ENCODE assay signal across 9 cellular contexts in the genomic region with DNA sequence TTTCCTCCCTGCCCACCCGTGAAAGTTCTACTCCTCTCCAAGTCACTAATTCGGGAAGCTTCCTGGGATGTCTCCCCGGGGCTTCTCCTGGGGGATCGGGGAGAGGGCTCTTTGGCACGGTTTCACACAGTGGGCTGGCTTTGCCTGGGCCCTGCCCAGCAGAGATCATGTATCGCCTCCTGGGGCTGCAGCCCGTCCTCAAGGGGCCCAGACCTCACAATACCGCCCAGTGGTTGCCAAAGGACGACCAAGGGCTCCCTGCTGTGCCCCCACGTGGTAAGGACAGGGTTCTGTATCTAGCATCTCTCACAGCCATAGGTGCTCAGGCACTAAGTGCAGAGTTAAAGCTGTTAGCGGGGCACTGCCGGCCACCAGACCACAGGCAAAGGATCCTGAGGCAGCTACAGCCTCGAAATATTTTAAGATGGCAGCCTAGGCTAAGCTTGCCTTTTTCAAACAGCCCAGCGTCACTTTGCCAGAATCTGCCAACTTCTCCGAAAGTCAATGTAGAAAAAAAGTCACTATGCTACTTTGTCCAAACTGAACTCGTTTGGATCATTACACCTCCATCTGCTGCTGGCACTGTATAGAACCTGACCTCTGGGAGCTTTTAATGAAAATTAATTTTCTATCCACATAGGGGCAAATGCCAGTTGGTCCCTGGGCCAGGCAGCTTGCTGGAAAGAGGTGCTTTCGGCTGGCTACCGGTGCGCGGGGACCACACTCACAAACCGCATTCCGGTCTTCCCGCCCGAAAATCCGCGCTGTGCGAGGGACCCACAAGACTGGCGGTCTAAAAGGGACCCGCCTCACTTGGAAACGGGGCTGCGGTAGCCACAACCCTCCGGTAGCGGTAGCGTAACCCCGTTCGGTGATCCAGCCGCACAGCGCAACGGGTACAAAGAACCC. TPM values are rescaled to one million over a fixed set of nuclear protein-coding genes. Genes with fewer than 3 reads are reported as not detected.
DNase-seq lines count a peak whose midpoint lies in the region; ATAC-seq, FAIRE-seq and TF ChIP-seq lines count a peak whose summit lies in the region.
"Had no signal": no experiment of that assay in that cellular context is flagged by ENCODE, and none has a peak within 500 bp of the region (broad histone marks: within the 10 kb centered on the region; RNA-seq: fewer than 3 reads in every experiment).

No MANE protein-coding gene starts in this region.

- CTCF ChIA-PET in A673 (lab: Charles Lee) (no interaction called here), HepG2 (lab: Yijun Ruan, JAX; ENCODE audit: low intra/inter-chr PET ratio, low total read pairs) (no interaction called here)

- POLR2A ChIA-PET in A673 (lab: Charles Lee; ENCODE audit: low non-redundant PET): interaction anchor here (0.6 kb wide), 1 partner anchor 508 kb away, joined by 3 read pairs; no protein-coding TSS in a partner anchor
- POLR2A ChIA-PET in HepG2 (lab: Yijun Ruan, JAX): interaction anchor here (0.9 to 1.8 kb wide), 3 partner anchors 9 to 14 kb away, joined by 3 to 6 read pairs (median 6); no protein-coding TSS in a partner anchor

- no peak overlapping the region for H2AFZ ChIP-seq in HepG2 (ENCODE audit: low read length)

- TF ChIP-seq POLR2A in HepG2 (IDR thresholded peaks at IDR 0.05; ENCODE audit: insufficient read depth in 1 of 2, low read depth in 2 of 2, low read length in 2 of 2): no peak

- peaks cover 70% of the 10 kb centered on the region for H3K79me2 ChIP-seq in HepG2 (ENCODE audit: insufficient read depth, low read length)

- DNase-seq in A673 (ENCODE audit: low spot score): peak; percentile 56
- DNase-seq in HepG2 (ENCODE audit: low spot score): peak; percentile 70
- no peak for DNase-seq in SW480 (ENCODE audit: low spot score)
- no peak for DNase-seq in medulla oblongata (ENCODE audit: extremely low spot score)
- DNase-seq: activated naive CD4-positive, alpha-beta T cell treated with anti-CD3 and anti-CD28 coated beads, Interleukin-2, amount 10 ng/mL, durations not matched to agents 7 days and 5 days had no signal

- TF ChIP-seq EP300 in HepG2 (IDR thresholded peaks at IDR 0.05; ENCODE audit: low read depth in 2 of 2, low read length in 2 of 2): no peak
- no peak for TF ChIP-seq EP300 in HepG2 (CRISPR knock-in tag; IDR thresholded peaks at IDR 0.05; ENCODE audit: borderline replicate concordance)

- peak overlapping the region; percentile 36 for H3K27ac ChIP-seq in A673 (ENCODE audit: low read depth, low read length, poor library complexity, severe bottlenecking)
- H3K27ac ChIP-seq in VCaP: peak overlapping the region; percentile 99
- peak overlapping the region; percentile 27 for H3K27ac ChIP-seq in HepG2 (ENCODE audit: extremely low read length, insufficient read depth, low read length)

- 86% methylated on average over 39 of the region's 39 CpGs for WGBS in HepG2 (ENCODE audit: low lambda C conversion rate)

- ATAC-seq in HepG2: peak; percentile 90
- ATAC-seq in GM18520 (IDR thresholded peaks at IDR 0.05; ENCODE audit: unreplicated experiment): no peak
- no peak for ATAC-seq in GM21619 (IDR thresholded peaks at IDR 0.05; ENCODE audit: unreplicated experiment)

- H3K4me1 ChIP-seq in A673 (ENCODE audit: insufficient read depth, low read length, poor library complexity, severe bottlenecking) (peaks cover 26% of the 10 kb centered on the region), HepG2 (ENCODE audit: insufficient read depth, low read length) (peaks cover 47% of the 10 kb centered on the region)

- TF ChIP-seq CTCF in A673 (conservative IDR thresholded peaks at IDR 0.05; ENCODE audit: low read depth, low read length) (no peak), LNCAP (IDR thresholded peaks at IDR 0.05) (peak; percentile 20; the same call in 1 of the 2 replicates), VCaP (conservative IDR thresholded peaks at IDR 0.05) (peak; percentile 50), HepG2 (CRISPR knock-in tag; IDR thresholded peaks at IDR 0.05) (peak; percentile 67)

- peak; percentile 40 for FAIRE-seq in HepG2 (lab: Jason Lieb, UNC)

- H3K36me3 ChIP-seq in A673 (ENCODE audit: insufficient read depth, low read length, poor library complexity, severe bottlenecking) (no peaks in the 10 kb centered on the region), HepG2 (replicated peaks in 1 of 2; ENCODE audit: control insufficient read depth in 1 of 2, insufficient read depth in 2 of 2, low read length in 2 of 2) (peaks cover 14 to 43% of the 10 kb centered on the region in 2 experiments)

- 0 out of 2 replicates have a peak overlapping the region, but pooled peaks have one; percentile 0 for H3K4me2 ChIP-seq in HepG2 (ENCODE audit: low read depth, low read length)

- H3K27me3 ChIP-seq in A673 (replicated peaks; ENCODE audit: insufficient read depth, low read depth, low read length, poor library complexity) (no peaks in the 10 kb centered on the region), HepG2 (ENCODE audit: control insufficient read depth in 1 of 2, insufficient read depth in 2 of 2, low read length in 2 of 2) (no peaks in the 10 kb centered on the region)

- no peaks in the 10 kb centered on the region for H3K9me3 ChIP-seq in A673 (ENCODE audit: low read depth, low read length, poor library complexity, severe bottlenecking)
- no peaks in the 10 kb centered on the region for H3K9me3 ChIP-seq in HepG2 (ENCODE audit: low read length)

- BruUV-seq in A673 (replicated peaks; lab: Mats Ljungman, UMichigan) (no TSS peak), HepG2 (replicated peaks; lab: Mats Ljungman, UMichigan) (no TSS peak)

- no peak overlapping the region for H3K9ac ChIP-seq in HepG2 (ENCODE audit: insufficient read depth, low read depth, low read length)

- intact Hi-C loops in A673 (cut with micrococcal nuclease; ENCODE audit: unreplicated experiment) (loop anchor here (10.0 kb wide), 1 partner anchor 135 kb away; no protein-coding TSS in a partner anchor), HepG2 (cut with micrococcal nuclease; ENCODE audit: unreplicated experiment) (no loop called here)

- peak; percentile 66; the same call in 1 of the 2 replicates for TF ChIP-seq RAD21 in HepG2 (CRISPR knock-in tag; IDR thresholded peaks at IDR 0.05)

- in situ Hi-C loops in HepG2 (cut with HindIII; ENCODE audit: extremely low pct_ligation_motif_present, low pct_unique_long_range_greater_than_20kb): no loop called here

- H3K4me3 ChIP-seq in A673 (ENCODE audit: low read depth, low read length, poor library complexity, severe bottlenecking) (no peak overlapping the region), HepG2 (replicated peaks in 1 of 3; ENCODE audit: insufficient read depth in 1 of 3, low read depth in 2 of 3, low read length in 3 of 3) (no peak overlapping the region)

- peaks cover 35% of the 10 kb centered on the region for H4K20me1 ChIP-seq in HepG2 (ENCODE audit: insufficient read depth, low read length)

TF ChIP-seq in HepG2, 621 proteins besides CTCF, POLR2A, EP300 and RAD21 (continues in another document):
- no peak for TF ChIP-seq NFE2 (CRISPR knock-in tag; IDR thresholded peaks at IDR 0.05)

RNA-seq across cellular contexts. Expression of gene NNAT, which starts 1.3 kb away (rescaled TPM):
- total RNA-seq in A673 (2021) (not detected in 2 replicates), HepG2 (2016; rRNA removed; fragmentation: Illumina TruSeq; extraction: Trizol) (not detected in 2 replicates)
- total RNA-seq in HepG2 (2016; cell fraction: cytosol; rRNA removed; fragmentation: Illumina TruSeq; extraction: Trizol; ENCODE audit: low read depth): not detected in 2 replicates
- total RNA-seq in HepG2 (2016; cell fraction: insoluble cytoplasmic fraction; rRNA removed; fragmentation: Illumina TruSeq; extraction: Trizol): not detected in 2 replicates
- not detected in 2 replicates for total RNA-seq in HepG2 (2016; cell fraction: membrane; rRNA removed; fragmentation: Illumina TruSeq; extraction: Trizol)
- not detected in 2 replicates for total RNA-seq in HepG2 (2016; cell fraction: nucleus; rRNA removed; fragmentation: Illumina TruSeq; extraction: Trizol)
- not detected in 2 replicates for polyA plus RNA-seq in HepG2 (2011; rRNA removed)
- not detected in 2 replicates for polyA plus RNA-seq in HepG2 (2011; cell fraction: cytosol; rRNA removed)
- not detected in 2 replicates for polyA plus RNA-seq in HepG2 (2011; cell fraction: nucleus; rRNA removed)
- 1.4 and 1.6 TPM in 2 replicates for polyA plus RNA-seq in HepG2 (2012)
- not detected in 2 replicates for polyA plus RNA-seq in HepG2 (2016; cell fraction: cytosol; fragmentation: Illumina TruSeq; extraction: Trizol; ENCODE audit: low read depth)
- polyA plus RNA-seq in HepG2 (2016; cell fraction: insoluble cytoplasmic fraction; fragmentation: Illumina TruSeq; extraction: Trizol; ENCODE audit: low read depth): not detected in 2 replicates
- not detected in 2 replicates for polyA plus RNA-seq in HepG2 (2016; cell fraction: membrane; fragmentation: Illumina TruSeq; extraction: Trizol; ENCODE audit: low read depth)
- polyA plus RNA-seq in HepG2 (2016; cell fraction: nucleus; fragmentation: Illumina TruSeq; extraction: Trizol; ENCODE audit: insufficient read depth, low read depth): not detected in 2 replicates
- polyA minus RNA-seq in HepG2 (2011; rRNA and poly(A)+ RNA removed; ENCODE audit: low replicate concordance): not detected in 2 replicates
- not detected in 2 replicates for polyA minus RNA-seq in HepG2 (2011; cell fraction: cytosol; rRNA and poly(A)+ RNA removed)
- not detected in 2 replicates for polyA minus RNA-seq in HepG2 (2011; cell fraction: nucleus; rRNA and poly(A)+ RNA removed)

RNA-seq across cellular contexts. Expression of gene BLCAP, which starts 7.9 kb away (rescaled TPM):
- total RNA-seq in A673 (2021) (33.0 and 39.9 TPM in 2 replicates), HepG2 (2016; rRNA removed; fragmentation: Illumina TruSeq; extraction: Trizol) (34.9 and 52.4 TPM in 2 replicates)
- total RNA-seq in HepG2 (2016; cell fraction: cytosol; rRNA removed; fragmentation: Illumina TruSeq; extraction: Trizol; ENCODE audit: low read depth): 17.2 and 22.5 TPM in 2 replicates
- total RNA-seq in HepG2 (2016; cell fraction: insoluble cytoplasmic fraction; rRNA removed; fragmentation: Illumina TruSeq; extraction: Trizol): 38.0 and 49.3 TPM in 2 replicates
- 51.0 and 56.2 TPM in 2 replicates for total RNA-seq in HepG2 (2016; cell fraction: membrane; rRNA removed; fragmentation: Illumina TruSeq; extraction: Trizol)
- total RNA-seq in HepG2 (2016; cell fraction: nucleus; rRNA removed; fragmentation: Illumina TruSeq; extraction: Trizol): 51.2 and 62.7 TPM in 2 replicates
- polyA plus RNA-seq in HepG2 (2011; rRNA removed): 86.8 and 87.3 TPM in 2 replicates
- polyA plus RNA-seq in HepG2 (2011; cell fraction: cytosol; rRNA removed): 70.1 and 103 TPM in 2 replicates
- 88.0 and 105 TPM in 2 replicates for polyA plus RNA-seq in HepG2 (2011; cell fraction: nucleus; rRNA removed)
- 48.1 and 53.7 TPM in 2 replicates for polyA plus RNA-seq in HepG2 (2012)
- 20.3 and 24.7 TPM in 2 replicates for polyA plus RNA-seq in HepG2 (2016; cell fraction: cytosol; fragmentation: Illumina TruSeq; extraction: Trizol; ENCODE audit: low read depth)
- 48.7 and 55.1 TPM in 2 replicates for polyA plus RNA-seq in HepG2 (2016; cell fraction: insoluble cytoplasmic fraction; fragmentation: Illumina TruSeq; extraction: Trizol; ENCODE audit: low read depth)
- 52.2 and 55.0 TPM in 2 replicates for polyA plus RNA-seq in HepG2 (2016; cell fraction: membrane; fragmentation: Illumina TruSeq; extraction: Trizol; ENCODE audit: low read depth)
- polyA plus RNA-seq in HepG2 (2016; cell fraction: nucleus; fragmentation: Illumina TruSeq; extraction: Trizol; ENCODE audit: insufficient read depth, low read depth): 97.6 and 101 TPM in 2 replicates
- 129 and 137 TPM in 2 replicates for polyA minus RNA-seq in HepG2 (2011; rRNA and poly(A)+ RNA removed; ENCODE audit: low replicate concordance)
- 28.5 and 36.9 TPM in 2 replicates for polyA minus RNA-seq in HepG2 (2011; cell fraction: cytosol; rRNA and poly(A)+ RNA removed)
- polyA minus RNA-seq in HepG2 (2011; cell fraction: nucleus; rRNA and poly(A)+ RNA removed): 87.7 and 95.1 TPM in 2 replicates

Comparison
In these comparisons a context has a peak if more than half of its experiments do, and no peak if none do; other contexts are left out.
1. DNase-seq: peak in A673 (single experiment) and HepG2 (single experiment); none in SW480 (single experiment) and medulla oblongata (single experiment).
2. H3K27ac ChIP-seq: peak in every context shown above with its lines; median percentile 99 in VCaP; 36 in A673; 27 in HepG2.